ENCODE assay signal across 1 cellular context in genomic region chr1:55534565-55535091, GRCh38.
A peak's percentile ranks its signal among the peaks of the same experiment; 100 is the strongest.
TF ChIP-seq lines count a peak whose summit lies in the region.

No MANE protein-coding gene starts in this region.

TF ChIP-seq in HepG2, 621 proteins besides CTCF, POLR2A, EP300 and RAD21 (continued from another document):
- TF ChIP-seq HOMEZ (CRISPR knock-in tag; IDR thresholded peaks at IDR 0.05; ENCODE audit: low read depth) (peak; percentile 52; the same call in 1 of the 2 replicates), AHDC1 (CRISPR knock-in tag; IDR thresholded peaks at IDR 0.05; ENCODE audit: borderline replicate concordance) (peak; percentile 43; the same call in 1 of the 2 replicates), ATF6 (CRISPR knock-in tag; conservative IDR thresholded peaks at IDR 0.05) (no peak), KDM6A (CRISPR knock-in tag; IDR thresholded peaks at IDR 0.05; ENCODE audit: low read depth) (peak; percentile 48; the same call in 1 of the 2 replicates), HINFP (CRISPR knock-in tag; IDR thresholded peaks at IDR 0.05; ENCODE audit: low read depth) (no peak), PAWR (CRISPR knock-in tag; IDR thresholded peaks at IDR 0.05; ENCODE audit: borderline replicate concordance) (no peak), SIX1 (CRISPR knock-in tag; IDR thresholded peaks at IDR 0.05; ENCODE audit: borderline replicate concordance) (peak; percentile 86)
